In the genomic region with DNA sequence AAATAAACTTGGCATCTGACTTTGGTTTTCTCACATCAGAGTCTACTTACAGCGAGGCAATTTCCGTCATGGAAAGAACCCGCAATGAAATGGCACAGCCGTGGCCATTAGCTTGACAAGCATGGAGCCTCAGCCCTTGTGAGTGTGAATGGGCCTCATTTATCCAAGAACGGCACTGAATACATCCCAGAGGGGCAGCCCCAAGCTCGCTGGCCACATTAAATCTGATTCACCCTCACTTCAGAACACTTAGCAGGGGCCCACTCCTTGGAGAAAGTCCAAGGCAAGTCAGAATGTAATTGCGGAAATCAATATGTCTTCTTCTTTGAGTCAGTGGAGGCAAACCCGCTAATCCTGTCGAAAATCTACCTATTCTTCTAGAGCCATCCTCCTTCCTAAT, we compare ENCODE assay signal across 27 cellular contexts.
"Had no signal": no experiment of that assay in that cellular context is flagged by ENCODE, and none has a peak within 500 bp of the region (broad histone marks: within the 10 kb centered on the region; RNA-seq: fewer than 3 reads in every experiment).

No MANE protein-coding gene starts in this region.

- H3K27me3 ChIP-seq: Peyer's patch had no signal

- H3K27ac ChIP-seq: Peyer's patch had no signal

- H3K4me3 ChIP-seq: Peyer's patch had no signal

- H3K36me3 ChIP-seq: Peyer's patch had no signal

- H3K36me3 Mint-ChIP-seq: activated CD8-positive, alpha-beta memory T cell treated with anti-CD3 and anti-CD28 coated beads, Interleukin-2, amount 10 ng/mL, durations not matched to agents 7 days and 5 days; activated naive CD8-positive, alpha-beta T cell; brain had no signal

- H3K4me3 Mint-ChIP-seq: activated CD8-positive, alpha-beta memory T cell treated with anti-CD3 and anti-CD28 coated beads, Interleukin-2, amount 10 ng/mL, durations not matched to agents 7 days and 5 days; activated naive CD4-positive, alpha-beta T cell treated with anti-CD3 and anti-CD28 coated beads for 36 hours; activated naive CD8-positive, alpha-beta T cell; activated T-helper 17 cell treated with anti-CD3 and anti-CD28 coated beads, Interleukin-2, amount 50 U/mL, for 72 hours; brain; central memory CD8-positive, alpha-beta T cell; T-helper 1 cell treated with Interleukin-12 subunit alpha and Interleukin-12 subunit beta and Interleukin-4 antibody, amounts not matched to agents 30 μg/mL and 1 μg/mL, for 36 hours; WTC11 had no signal

- H3K9me3 Mint-ChIP-seq: activated naive CD4-positive, alpha-beta T cell treated with anti-CD3 and anti-CD28 coated beads for 36 hours; activated T-helper 17 cell treated with anti-CD3 and anti-CD28 coated beads, Interleukin-2, amount 50 U/mL, for 72 hours; central memory CD8-positive, alpha-beta T cell had no signal

- H3K9me3 ChIP-seq: Peyer's patch had no signal

- H3K27me3 Mint-ChIP-seq: activated CD8-positive, alpha-beta memory T cell treated with anti-CD3 and anti-CD28 coated beads, Interleukin-2, amount 10 ng/mL, durations not matched to agents 7 days and 5 days; activated T-helper 17 cell treated with anti-CD3 and anti-CD28 coated beads, Interleukin-2, amount 50 U/mL, for 72 hours; brain; central memory CD8-positive, alpha-beta T cell had no signal

- H3K4me1 ChIP-seq: Peyer's patch had no signal

- DNase-seq: activated CD4-positive, alpha-beta T cell treated with anti-CD3 and anti-CD28 coated beads for 48 hours; activated CD4-positive, alpha-beta T cell treated with anti-CD3 and anti-CD28 coated beads, Interleukin-2, amount 50 U/mL, for 48 hours; activated CD4-positive, CD25-positive, alpha-beta regulatory T cell treated with anti-CD3 and anti-CD28 coated beads, Interleukin-2, amount 50 U/mL, for 72 hours; activated CD8-positive, alpha-beta memory T cell treated with anti-CD3 and anti-CD28 coated beads, Interleukin-2, amount 10 ng/mL, durations not matched to agents 7 days and 5 days; activated gamma-delta T cell; activated naive CD4-positive, alpha-beta T cell treated with anti-CD3 and anti-CD28 coated beads for 36 hours; activated T-cell treated with anti-CD3 and anti-CD28 coated beads, Interleukin-2, amount 50 U/mL, for 48 hours; amygdala; Kasumi-1; KBM-7; NCI-H1105 treated with DMSO at 0.1 percent for 48 hours; NCI-H146; NCI-H187 treated with DMSO at 0.1 percent for 48 hours; NCI-H2081 treated with DMSO at 0.1 percent for 48 hours; NCI-H2171 treated with DMSO at 0.1 percent for 48 hours; NCI-H345; NCI-H510A; NCI-H69; NK-92 treated with Interleukin-12 subunit alpha and Interleukin-12 subunit beta, amount 100 ng/mL, for 24 hours; Peyer's patch; SHP77 treated with DMSO at 0.1 percent for 48 hours had no signal

- H3K27ac Mint-ChIP-seq: activated CD8-positive, alpha-beta memory T cell treated with anti-CD3 and anti-CD28 coated beads, Interleukin-2, amount 10 ng/mL, durations not matched to agents 7 days and 5 days; activated naive CD4-positive, alpha-beta T cell treated with anti-CD3 and anti-CD28 coated beads for 36 hours; activated naive CD8-positive, alpha-beta T cell; activated T-helper 17 cell treated with anti-CD3 and anti-CD28 coated beads, Interleukin-2, amount 50 U/mL, for 72 hours; T-helper 1 cell treated with Interleukin-12 subunit alpha and Interleukin-12 subunit beta and Interleukin-4 antibody, amounts not matched to agents 30 μg/mL and 1 μg/mL, for 36 hours; WTC11 had no signal

- ATAC-seq: activated CD8-positive, alpha-beta memory T cell treated with anti-CD3 and anti-CD28 coated beads, Interleukin-2, amount 10 ng/mL, durations not matched to agents 7 days and 5 days; activated T-helper 17 cell treated with anti-CD3 and anti-CD28 coated beads, Interleukin-2, amount 50 U/mL, for 72 hours; WTC11 had no signal

- H3K4me1 Mint-ChIP-seq: activated CD8-positive, alpha-beta memory T cell treated with anti-CD3 and anti-CD28 coated beads, Interleukin-2, amount 10 ng/mL, durations not matched to agents 7 days and 5 days; activated T-helper 17 cell treated with anti-CD3 and anti-CD28 coated beads, Interleukin-2, amount 50 U/mL, for 72 hours; central memory CD8-positive, alpha-beta T cell; WTC11 had no signal
